In genomic region chr7:4274286-4274685, GRCh38 we compare ENCODE assay signal across 28 cellular contexts.
"Had no signal": no experiment of that assay in that cellular context is flagged by ENCODE, and none has a peak within 500 bp of the region (broad histone marks: within the 10 kb centered on the region; RNA-seq: fewer than 3 reads in every experiment).

No MANE protein-coding gene starts in this region.

- H3K27me3 ChIP-seq: left lung, neural progenitor cell, neutrophil, ovary, right atrium auricular region, suprapubic skin, tibial artery, vagina had no signal

- H3K4me3 ChIP-seq: left lung, lower lobe of right lung, neural progenitor cell, ovary, right atrium auricular region, skin epidermis, suprapubic skin, thoracic aorta, tibial artery, vagina had no signal

- ATAC-seq: left cardiac atrium; left lung; lower lobe of right lung; natural killer cell; sciatic nerve; stimulated activated effector memory CD8-positive, alpha-beta T cell treated with anti-CD3 and anti-CD28 coated beads, Interleukin-12 subunit alpha, Interleukin-12 subunit beta, amount 100 ng/mL, for 72 hours had no signal

- H3K4me1 Mint-ChIP-seq: mesothelial cell of epicardium; naive B cell; natural killer cell; nephron progenitor cell; neural progenitor cell; stimulated activated effector memory CD8-positive, alpha-beta T cell treated with anti-CD3 and anti-CD28 coated beads, Interleukin-12 subunit alpha, Interleukin-12 subunit beta, amount 100 ng/mL, for 72 hours had no signal

- H3K36me3 Mint-ChIP-seq: neural progenitor cell; stimulated activated effector memory CD8-positive, alpha-beta T cell treated with anti-CD3 and anti-CD28 coated beads, Interleukin-12 subunit alpha, Interleukin-12 subunit beta, amount 100 ng/mL, for 72 hours had no signal

- H3K4me1 ChIP-seq: left lung, lower lobe of right lung, neural progenitor cell, right atrium auricular region, suprapubic skin, tibial artery, vagina had no signal

- H3K36me3 ChIP-seq: left lung, lower lobe of right lung, neural progenitor cell, neutrophil, ovary, right atrium auricular region, suprapubic skin, thoracic aorta, tibial artery, vagina had no signal

- H3K27ac ChIP-seq: left lung, lower lobe of right lung, neural progenitor cell, neutrophil, ovary, right atrium auricular region, skin epidermis, suprapubic skin, thoracic aorta, tibial artery, vagina had no signal

- H3K4me3 Mint-ChIP-seq: mesothelial cell of epicardium; naive B cell; natural killer cell; nephron progenitor cell; neural progenitor cell; stimulated activated effector memory CD8-positive, alpha-beta T cell treated with anti-CD3 and anti-CD28 coated beads, Interleukin-12 subunit alpha, Interleukin-12 subunit beta, amount 100 ng/mL, for 72 hours; stimulated activated naive CD8-positive, alpha-beta T cell treated with anti-CD3 and anti-CD28 coated beads, Interleukin-15, Interleukin-2, amounts not matched to agents 100 ng/mL and 50 ng/mL, for 24 hours had no signal

- H3K27me3 Mint-ChIP-seq: naive B cell; progenitor cell of endocrine pancreas; stimulated activated naive CD8-positive, alpha-beta T cell treated with anti-CD3 and anti-CD28 coated beads, Interleukin-15, Interleukin-2, amounts not matched to agents 100 ng/mL and 50 ng/mL, for 24 hours had no signal

- H3K9me3 ChIP-seq: lower lobe of right lung, neutrophil, suprapubic skin, vagina had no signal

- H3K27ac Mint-ChIP-seq: mesothelial cell of epicardium; naive B cell; natural killer cell; nephron progenitor cell; neural progenitor cell; progenitor cell of endocrine pancreas; stimulated activated effector memory CD8-positive, alpha-beta T cell treated with anti-CD3 and anti-CD28 coated beads, Interleukin-12 subunit alpha, Interleukin-12 subunit beta, amount 100 ng/mL, for 72 hours; stimulated activated naive CD8-positive, alpha-beta T cell treated with anti-CD3 and anti-CD28 coated beads, Interleukin-15, Interleukin-2, amounts not matched to agents 100 ng/mL and 50 ng/mL, for 24 hours had no signal

- DNase-seq: hippocampal formation; kidney glomerular epithelial cell; left cardiac atrium; left lung; lower lobe of right lung; mammary epithelial cell; mesenchymal stem cell; naive B cell; natural killer cell; nephron progenitor cell; occipital lobe; ovary; stimulated activated CD4-positive, alpha-beta T cell treated with anti-CD3 and anti-CD28 coated beads, Interleukin-4, amount 100 ng/mL, for 24 hours; stimulated activated naive CD4-positive, alpha-beta T cell; tibial artery; trophoblast cell had no signal
